Comparison of ENCODE assay signal across 24 cellular contexts in genomic region chr2:856041-856440, GRCh38.
"Had no signal": no experiment of that assay in that cellular context is flagged by ENCODE, and none has a peak within 500 bp of the region (broad histone marks: within the 10 kb centered on the region; RNA-seq: fewer than 3 reads in every experiment).

No MANE protein-coding gene starts in this region.

- H3K4me3 ChIP-seq: SJSA1 had no signal

- H3K9me3 ChIP-seq: SJSA1, SK-N-SH had no signal

- H3K9me2 ChIP-seq: SK-N-SH had no signal

- H3K27me3 ChIP-seq: SJSA1 had no signal

- DNase-seq: IMR-90, Kasumi-1, KG1, MV-4-11, NCI-H1048, NCI-H1105, NCI-H1417, NCI-H1436 treated with DMSO at 0.1 percent for 48 hours, NCI-H1694, NCI-H187 treated with DMSO at 0.1 percent for 48 hours, NCI-H2029 treated with DMSO at 0.1 percent for 48 hours, NCI-H2171 treated with DMSO at 0.1 percent for 48 hours, NCI-H345, NCI-H446 treated with DMSO at 0.1 percent for 48 hours, NCI-H524, NCI-H526 treated with DMSO at 0.1 percent for 48 hours, NCI-H774, Right ventricle myocardium superior, RPMI8226, SIG-M5, SK-N-SH, SW 1271 had no signal

- ATAC-seq: HepG2 had no signal

- H3K36me3 ChIP-seq: SJSA1 had no signal

- H3K9ac ChIP-seq: SK-N-SH had no signal

- H3K27ac ChIP-seq: SJSA1 had no signal

- H3K4me2 ChIP-seq: SK-N-SH had no signal
